1 cellular context compared by ENCODE assay signal in genomic region chr14:59276235-59276634, GRCh38.
TF ChIP-seq lines count a peak whose summit lies in the region.

No MANE protein-coding gene starts in this region.

TF ChIP-seq in GM23338, 12 proteins besides CTCF, POLR2A, EP300 and RAD21 (continued from another document):
- no peak for TF ChIP-seq ZNF462 (CRISPR knock-in tag; IDR thresholded peaks at IDR 0.05)
- no peak for TF ChIP-seq POLR2AphosphoS5 (IDR thresholded peaks at IDR 0.05; ENCODE audit: low read depth)
- no peak for TF ChIP-seq STAT1 (IDR thresholded peaks at IDR 0.05; ENCODE audit: unreplicated experiment)
- no peak for TF ChIP-seq ZNF331 (CRISPR knock-in tag; IDR thresholded peaks at IDR 0.05; ENCODE audit: low read depth)
